ENCODE assay signal across 7 cellular contexts in genomic region chr11:66728760-66729385, GRCh38. TPM values are rescaled to one million over a fixed set of nuclear protein-coding genes. Genes with fewer than 3 reads are reported as not detected.
DNase-seq lines count a peak whose midpoint lies in the region; ATAC-seq and TF ChIP-seq lines count a peak whose summit lies in the region.

Gene SPTBN2, minus strand, starts transcription at chr11:66729216. Its CDS starts 7,976 bp downstream, at chr11:66721240.

- no peaks in the 10 kb centered on the region for H3K9me3 Mint-ChIP-seq in mesothelial cell of epicardium

- H3K4me3 ChIP-seq in GM08714 (ENCODE audit: low read length), result peak within 1 kb of the TSS; percentile 29; the same call in 1 of the 2 replicates

- H3K27ac Mint-ChIP-seq in mesothelial cell of epicardium, result peak within 1 kb of the TSS; percentile 79

- no peak for TF ChIP-seq CTCF in mesothelial cell of epicardium (IDR thresholded peaks at IDR 0.05; ENCODE audit: unreplicated experiment)

- in situ Hi-C loops in ACHN (cut with HindIII; ENCODE audit: low pct_ligation_motif_present, low pct_unique_long_range_greater_than_20kb, low sequenced_read_pairs), result no loop called here

- ATAC-seq in GM19397 (IDR thresholded peaks at IDR 0.05; ENCODE audit: unreplicated experiment), result no peak
- no peak for ATAC-seq in HG02981 (IDR thresholded peaks at IDR 0.05; ENCODE audit: unreplicated experiment)

- peak within 1 kb of the TSS; percentile 82 for H3K4me3 Mint-ChIP-seq in mesothelial cell of epicardium

- H3K27me3 Mint-ChIP-seq in mesothelial cell of epicardium (ENCODE audit: low read depth), result peaks cover 45% of the 10 kb centered on the region

- peak; percentile 58 to 81 for DNase-seq in NCI-H524 (lab: John Stamatoyannopoulos, UW)
- DNase-seq in dermis microvascular lymphatic vessel endothelial cell (ENCODE audit: low read depth in 2 of 2), result no peak
- peak in 1 of 2 experiments; percentile 65 for DNase-seq in mesothelial cell of epicardium (ENCODE audit: low spot score in 2 of 2, unreplicated experiment in 2 of 2)
- no peak for DNase-seq in ACHN

- no peaks in the 10 kb centered on the region for H3K36me3 Mint-ChIP-seq in mesothelial cell of epicardium

- peaks cover 28% of the 10 kb centered on the region for H3K4me1 Mint-ChIP-seq in mesothelial cell of epicardium

RNA-seq across cellular contexts. Expression of gene SPTBN2, which starts in this region (rescaled TPM):
- total RNA-seq in dermis microvascular lymphatic vessel endothelial cell (18.1 and 22.6 TPM in 2 replicates), mesothelial cell of epicardium (62.0 to 63.4 TPM (median 62.4 TPM) in 3 replicates)

Comparison
In these comparisons a context has a peak if more than half of its experiments do, and no peak if none do; other contexts are left out.
1. DNase-seq: peak in NCI-H524 (2 of 2); none in dermis microvascular lymphatic vessel endothelial cell (0 of 2) and ACHN (single experiment).